ENCODE assay signal across 18 cellular contexts in the genomic region with DNA sequence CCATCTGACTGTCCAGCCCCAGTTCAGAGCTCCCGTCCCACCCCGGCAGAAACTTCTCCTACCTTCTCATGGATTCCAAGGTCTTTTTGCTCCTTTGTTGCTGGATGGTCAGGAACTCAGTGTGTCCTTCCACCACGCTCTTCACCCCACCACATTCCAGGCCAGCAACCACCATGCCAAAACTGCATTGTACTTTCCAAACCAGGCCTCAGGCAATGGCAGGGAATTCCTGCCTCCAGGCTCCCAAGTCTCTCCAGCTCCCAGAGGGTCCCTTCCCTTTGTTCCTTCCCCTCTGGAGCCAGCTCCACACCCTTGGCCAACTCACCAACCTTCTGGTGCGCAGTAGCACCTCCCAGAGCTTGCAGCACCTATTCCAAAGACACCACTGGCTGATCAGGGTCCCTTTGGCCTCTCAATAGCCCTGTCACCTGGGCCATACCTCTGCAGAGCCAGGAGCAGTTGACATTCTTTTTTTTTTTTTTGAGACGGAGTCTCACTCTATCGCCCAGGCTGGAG. TPM values are rescaled to one million over a fixed set of nuclear protein-coding genes. Genes with fewer than 3 reads are reported as not detected.
A peak's percentile ranks its signal among the peaks of the same experiment; 100 is the strongest.
DNase-seq lines count a peak whose midpoint lies in the region; ATAC-seq and TF ChIP-seq lines count a peak whose summit lies in the region.
"Had no signal": no experiment of that assay in that cellular context is flagged by ENCODE, and none has a peak within 500 bp of the region (broad histone marks: within the 10 kb centered on the region; RNA-seq: fewer than 3 reads in every experiment).

No MANE protein-coding gene starts in this region.

- H3K9me2 ChIP-seq in Karpas-422 (replicated peaks; ENCODE audit: insufficient read depth, low read length): no peaks in the 10 kb centered on the region

- H3K9ac ChIP-seq in Karpas-422 (ENCODE audit: low read length): no peak overlapping the region

- H2AFZ ChIP-seq in osteoblast (ENCODE audit: low read length) (no peak overlapping the region), Karpas-422 (ENCODE audit: low read length) (no peak overlapping the region)

- no peaks in the 10 kb centered on the region for H3K9me3 ChIP-seq in osteoblast (ENCODE audit: low read depth, low read length)
- no peaks in the 10 kb centered on the region for H3K9me3 ChIP-seq in Karpas-422 (ENCODE audit: low read length)
- H3K9me3 ChIP-seq: vagina had no signal

- peaks cover 17% of the 10 kb centered on the region for H3K4me1 Mint-ChIP-seq in stimulated activated naive CD8-positive, alpha-beta T cell treated with anti-CD3 and anti-CD28 coated beads, Interleukin-15, Interleukin-2, amounts not matched to agents 100 ng/mL and 50 ng/mL, for 24 hours (ENCODE audit: low read depth)
- H3K4me1 Mint-ChIP-seq in central memory CD8-positive, alpha-beta T cell: no peaks in the 10 kb centered on the region

- H3K9me3 Mint-ChIP-seq in stimulated activated naive CD8-positive, alpha-beta T cell treated with anti-CD3 and anti-CD28 coated beads, Interleukin-15, Interleukin-2, amounts not matched to agents 100 ng/mL and 50 ng/mL, for 24 hours: no peaks in the 10 kb centered on the region
- no peaks in the 10 kb centered on the region for H3K9me3 Mint-ChIP-seq in central memory CD8-positive, alpha-beta T cell
- H3K9me3 Mint-ChIP-seq: activated naive CD8-positive, alpha-beta T cell treated with anti-CD3 and anti-CD28 coated beads, Interleukin-2, amount 50 U/mL, for 24 hours; naive B cell had no signal

- H3K27ac Mint-ChIP-seq in stimulated activated naive CD8-positive, alpha-beta T cell treated with anti-CD3 and anti-CD28 coated beads, Interleukin-15, Interleukin-2, amounts not matched to agents 100 ng/mL and 50 ng/mL, for 24 hours: peak overlapping the region; percentile 43
- peak overlapping the region; percentile 60 for H3K27ac Mint-ChIP-seq in central memory CD8-positive, alpha-beta T cell (ENCODE audit: low read depth)

- H3K79me2 ChIP-seq in osteoblast (ENCODE audit: insufficient read depth, low read length) (peaks cover 5% of the 10 kb centered on the region), Karpas-422 (ENCODE audit: low read length) (no peaks in the 10 kb centered on the region)

- peak overlapping the region; percentile 12 for H3K4me3 Mint-ChIP-seq in stimulated activated naive CD8-positive, alpha-beta T cell treated with anti-CD3 and anti-CD28 coated beads, Interleukin-15, Interleukin-2, amounts not matched to agents 100 ng/mL and 50 ng/mL, for 24 hours
- no peak overlapping the region for H3K4me3 Mint-ChIP-seq in central memory CD8-positive, alpha-beta T cell
- H3K4me3 Mint-ChIP-seq: activated naive CD8-positive, alpha-beta T cell treated with anti-CD3 and anti-CD28 coated beads, Interleukin-2, amount 50 U/mL, for 24 hours had no signal

- H3K27me3 ChIP-seq in osteoblast (ENCODE audit: insufficient read depth, low read length): no peaks in the 10 kb centered on the region
- H3K27me3 ChIP-seq in Karpas-422 (ENCODE audit: low read length): no peaks in the 10 kb centered on the region
- H3K27me3 ChIP-seq: vagina had no signal

- no peaks in the 10 kb centered on the region for H3K27me3 Mint-ChIP-seq in stimulated activated naive CD8-positive, alpha-beta T cell treated with anti-CD3 and anti-CD28 coated beads, Interleukin-15, Interleukin-2, amounts not matched to agents 100 ng/mL and 50 ng/mL, for 24 hours
- H3K27me3 Mint-ChIP-seq in central memory CD8-positive, alpha-beta T cell: peaks cover under 1% of the 10 kb centered on the region
- H3K27me3 Mint-ChIP-seq: activated naive CD8-positive, alpha-beta T cell treated with anti-CD3 and anti-CD28 coated beads, Interleukin-2, amount 50 U/mL, for 24 hours had no signal

- DNase-seq in stimulated activated naive CD8-positive, alpha-beta T cell treated with anti-CD3 and anti-CD28 coated beads, Interleukin-15, Interleukin-2, amounts not matched to agents 100 U/mL and 50 U/mL, for 24 hours: no peak
- no peak for DNase-seq in central memory CD8-positive, alpha-beta T cell (ENCODE audit: low spot score in 2 of 2)
- no peak for DNase-seq in osteoblast (ENCODE audit: insufficient read length, low spot score, missing footprints)
- no peak for DNase-seq in stimulated activated CD4-positive, alpha-beta T cell treated with anti-CD3 and anti-CD28 coated beads, Interleukin-4, amount 100 ng/mL, for 24 hours
- no peak for DNase-seq in Karpas-422
- DNase-seq: activated CD8-positive, alpha-beta memory T cell treated with anti-CD3 and anti-CD28 coated beads, Interleukin-2, amount 50 U/mL, for 4 hours; activated naive CD8-positive, alpha-beta T cell treated with anti-CD3 and anti-CD28 coated beads, Interleukin-2, amount 50 U/mL, for 24 hours; erythroblast; GOT3; naive B cell; NCI-H1417; retina; stimulated activated naive CD4-positive, alpha-beta T cell had no signal

- no peak for ATAC-seq in stimulated activated naive CD8-positive, alpha-beta T cell treated with anti-CD3 and anti-CD28 coated beads, Interleukin-15, Interleukin-2, amounts not matched to agents 100 U/mL and 50 U/mL, for 24 hours
- no peak for ATAC-seq in central memory CD8-positive, alpha-beta T cell (replicated peaks; ENCODE audit: extremely low read depth, poor library complexity, severe bottlenecking)
- ATAC-seq in HG03196 (IDR thresholded peaks at IDR 0.05; ENCODE audit: unreplicated experiment) (no peak), HG02623 (IDR thresholded peaks at IDR 0.05; ENCODE audit: unreplicated experiment) (no peak)

- peaks cover 7% of the 10 kb centered on the region for H3K36me3 Mint-ChIP-seq in stimulated activated naive CD8-positive, alpha-beta T cell treated with anti-CD3 and anti-CD28 coated beads, Interleukin-15, Interleukin-2, amounts not matched to agents 100 ng/mL and 50 ng/mL, for 24 hours (ENCODE audit: low read depth)
- peaks cover 6% of the 10 kb centered on the region for H3K36me3 Mint-ChIP-seq in central memory CD8-positive, alpha-beta T cell (ENCODE audit: insufficient read depth)
- H3K36me3 Mint-ChIP-seq: naive B cell had no signal

- H3K4me1 ChIP-seq in osteoblast (ENCODE audit: insufficient read depth, low read length): peaks cover 41% of the 10 kb centered on the region
- no peaks in the 10 kb centered on the region for H3K4me1 ChIP-seq in Karpas-422 (ENCODE audit: low read length)

- peak overlapping the region; percentile 99 for H3K27ac ChIP-seq in osteoblast (ENCODE audit: low read depth, low read length)
- no peak overlapping the region for H3K27ac ChIP-seq in Karpas-422 (ENCODE audit: low read length)
- H3K27ac ChIP-seq: vagina, VCaP had no signal

- H3K36me3 ChIP-seq in osteoblast (ENCODE audit: insufficient read depth, low read length) (no peaks in the 10 kb centered on the region), Karpas-422 (ENCODE audit: insufficient read depth, low read length) (no peaks in the 10 kb centered on the region)
- H3K36me3 ChIP-seq: vagina had no signal

- no peak for TF ChIP-seq CTCF in osteoblast (IDR thresholded peaks at IDR 0.05; ENCODE audit: extremely low read depth, low read depth, low read length)

- no peak overlapping the region for H3K4me3 ChIP-seq in osteoblast (ENCODE audit: insufficient read depth, low read length)
- no peak overlapping the region for H3K4me3 ChIP-seq in Karpas-422 (ENCODE audit: low read length)
- H3K4me3 ChIP-seq: vagina had no signal

- H4K20me1 ChIP-seq in osteoblast (ENCODE audit: insufficient read depth, low read length) (no peaks in the 10 kb centered on the region), Karpas-422 (ENCODE audit: insufficient read depth, low read depth, low read length) (no peaks in the 10 kb centered on the region)

- H3K4me2 ChIP-seq in osteoblast (ENCODE audit: insufficient read depth, low read length) (no peak overlapping the region), Karpas-422 (ENCODE audit: low read depth, low read length, poor library complexity, severe bottlenecking) (no peak overlapping the region)

RNA-seq across cellular contexts. Expression of gene CHMP1B, which starts 8.1 kb away (rescaled TPM):
- 59.8 and 63.7 TPM in 2 replicates for total RNA-seq in osteoblast
- 28.3 and 34.3 TPM in 2 replicates for total RNA-seq in Karpas-422 (2014; rRNA removed; shearing (Covaris generic); ENCODE audit: low replicate concordance)

RNA-seq across cellular contexts. Expression of gene MPPE1, which starts 48.8 kb away (rescaled TPM):
- 38.0 and 44.5 TPM in 2 replicates for total RNA-seq in osteoblast
- 30.7 and 44.4 TPM in 2 replicates for total RNA-seq in Karpas-422 (2014; rRNA removed; shearing (Covaris generic); ENCODE audit: low replicate concordance)
